In the genomic region with DNA sequence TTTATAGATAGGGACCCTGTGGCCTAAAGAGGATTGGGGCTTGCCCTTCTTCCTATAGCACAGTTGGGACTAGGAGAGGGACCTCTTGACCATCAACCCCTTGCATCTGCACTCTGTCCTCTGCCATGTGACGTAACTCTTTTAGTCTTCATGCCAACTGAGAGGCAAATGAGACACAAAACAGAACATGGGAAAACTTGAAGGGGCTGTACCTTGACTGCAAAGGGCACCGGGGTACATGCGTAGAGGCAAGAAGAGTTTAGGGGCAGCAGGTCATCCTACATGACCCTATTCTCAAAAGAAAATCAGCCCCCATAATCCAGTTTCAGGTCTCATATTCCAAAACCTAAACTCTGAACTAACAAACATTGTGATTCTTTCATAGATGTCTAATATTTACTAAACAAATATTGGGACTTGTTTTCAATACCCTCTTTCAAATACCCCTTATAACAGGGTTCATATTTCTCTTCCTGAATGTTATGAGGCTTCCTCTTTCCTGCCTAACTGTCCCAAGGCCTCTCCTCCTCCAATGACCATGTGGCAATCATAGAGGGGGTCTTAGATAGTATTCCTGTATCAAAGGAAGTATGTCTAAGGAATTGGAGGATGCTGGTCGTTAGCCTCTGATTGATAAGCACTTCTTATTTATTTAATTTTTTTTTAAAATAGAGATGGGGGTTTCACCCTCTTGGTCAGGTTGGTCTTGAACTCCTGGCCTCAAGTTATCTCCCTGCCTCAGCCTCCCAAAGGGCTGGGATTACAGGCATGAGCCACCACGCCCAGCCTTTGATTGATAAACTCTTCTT, we compare ENCODE assay signal across 22 cellular contexts. TPM values are rescaled to one million over a fixed set of nuclear protein-coding genes. Genes with fewer than 3 reads are reported as not detected.
A peak's percentile ranks its signal among the peaks of the same experiment; 100 is the strongest.
DNase-seq lines count a peak whose midpoint lies in the region; ATAC-seq, FAIRE-seq and TF ChIP-seq lines count a peak whose summit lies in the region.
"Had no signal": no experiment of that assay in that cellular context is flagged by ENCODE, and none has a peak within 500 bp of the region (broad histone marks: within the 10 kb centered on the region; RNA-seq: fewer than 3 reads in every experiment).

No MANE protein-coding gene starts in this region.

- ATAC-seq in esophagus mucosa: peak; percentile 41
- ATAC-seq in mucosa of descending colon: peak; percentile 2
- ATAC-seq in pancreas: no peak

- CTCF ChIA-PET in activated CD4-positive, alpha-beta memory T cell treated with anti-CD3 and anti-CD28 coated beads for 36 hours (lab: Charles Lee): interaction anchor here (0.6 to 3.1 kb wide), 10 partner anchors 10 to 52 kb away, joined by 3 to 24 read pairs (median 6); no protein-coding TSS in a partner anchor

- peaks cover 7% of the 10 kb centered on the region for H3K27me3 Mint-ChIP-seq in activated CD4-positive, alpha-beta memory T cell treated with anti-CD3 and anti-CD28 coated beads for 36 hours

- no peak overlapping the region for H3K4me3 Mint-ChIP-seq in activated CD4-positive, alpha-beta memory T cell treated with anti-CD3 and anti-CD28 coated beads for 36 hours
- H3K4me3 Mint-ChIP-seq: CD8-positive, alpha-beta T cell; IgD-negative memory B cell had no signal

- no peaks in the 10 kb centered on the region for H3K9me3 Mint-ChIP-seq in activated CD4-positive, alpha-beta memory T cell treated with anti-CD3 and anti-CD28 coated beads for 36 hours
- H3K9me3 Mint-ChIP-seq: CD8-positive, alpha-beta T cell had no signal

- intact Hi-C loops in mucosa of descending colon (cut with DNase I, micrococcal nuclease): loop anchor here in 1 of 2 donors (10.0 kb wide), 1 partner anchor 45 kb away; no protein-coding TSS in a partner anchor
- intact Hi-C loops in pancreas (cut with DNase I): loop anchor here in 1 of 3 donors (5.0 kb wide), 1 partner anchor 48 kb away; no protein-coding TSS in a partner anchor
- intact Hi-C loops in activated CD4-positive, alpha-beta memory T cell treated with anti-CD3 and anti-CD28 coated beads for 36 hours (cut with micrococcal nuclease): no loop called here

- FAIRE-seq in pancreas (lab: Jason Lieb, UNC): no peak
- FAIRE-seq: D721Med, GM12878, GM18507, H54 had no signal

- H3K27me3 ChIP-seq in pancreas: no peaks in the 10 kb centered on the region
- H3K27me3 ChIP-seq: BLaER1, SJSA1 had no signal

- no peak overlapping the region for H3K27ac Mint-ChIP-seq in activated CD4-positive, alpha-beta memory T cell treated with anti-CD3 and anti-CD28 coated beads for 36 hours
- H3K27ac Mint-ChIP-seq: CD8-positive, alpha-beta T cell had no signal

- WGBS in pancreas, 2 donors: 69 to 76% methylated on average over 5 of the region's 5 CpGs

- H3K36me3 Mint-ChIP-seq in activated CD4-positive, alpha-beta memory T cell treated with anti-CD3 and anti-CD28 coated beads for 36 hours: no peaks in the 10 kb centered on the region
- H3K36me3 Mint-ChIP-seq: CD8-positive, alpha-beta T cell; IgD-negative memory B cell had no signal

- peak; percentile 7 for DNase-seq in DMS53 (lab: John Stamatoyannopoulos, UW)
- no peak for DNase-seq in DMS53 treated with DMSO at 0.1 percent for 48 hours (lab: John Stamatoyannopoulos, UW; ENCODE audit: unreplicated experiment)
- DNase-seq in mucosa of descending colon: no peak
- no peak for DNase-seq in AG20443 (ENCODE audit: low spot score)
- no peak for DNase-seq in pancreas
- DNase-seq in LoVo (ENCODE audit: low spot score): no peak
- DNase-seq in activated CD4-positive, alpha-beta memory T cell treated with anti-CD3 and anti-CD28 coated beads for 36 hours: no peak
- DNase-seq: CD8-positive, alpha-beta T cell; NCI-H187; NK-92 treated with Interleukin-12 subunit alpha and Interleukin-12 subunit beta, amount 100 ng/mL, for 24 hours had no signal

- no peaks in the 10 kb centered on the region for H3K9me3 ChIP-seq in mucosa of descending colon
- H3K9me3 ChIP-seq in pancreas: no peaks in the 10 kb centered on the region
- H3K9me3 ChIP-seq: BLaER1, SJSA1 had no signal

- TF ChIP-seq CTCF in mucosa of descending colon (IDR thresholded peaks at IDR 0.05): no peak
- TF ChIP-seq CTCF in pancreas (IDR thresholded peaks at IDR 0.05): no peak

- H3K4me1 ChIP-seq in mucosa of descending colon (ENCODE audit: low read depth) (peaks cover 15% of the 10 kb centered on the region), pancreas (no peaks in the 10 kb centered on the region)
- H3K4me1 ChIP-seq: SJSA1 had no signal

- no peaks in the 10 kb centered on the region for H3K36me3 ChIP-seq in mucosa of descending colon (ENCODE audit: low read depth)
- H3K36me3 ChIP-seq in pancreas: no peaks in the 10 kb centered on the region
- H3K36me3 ChIP-seq: BLaER1, SJSA1 had no signal

- POLR2A ChIA-PET in activated CD4-positive, alpha-beta memory T cell treated with anti-CD3 and anti-CD28 coated beads for 36 hours (lab: Charles Lee): no interaction called here

- no peaks in the 10 kb centered on the region for H3K4me1 Mint-ChIP-seq in activated CD4-positive, alpha-beta memory T cell treated with anti-CD3 and anti-CD28 coated beads for 36 hours (ENCODE audit: low read depth)

- H3K4me3 ChIP-seq in mucosa of descending colon (no peak overlapping the region), pancreas (no peak overlapping the region)
- H3K4me3 ChIP-seq: BLaER1, GM12878, SJSA1 had no signal

- no peak overlapping the region for H3K27ac ChIP-seq in pancreas
- H3K27ac ChIP-seq: 22Rv1, BLaER1, SJSA1 had no signal

RNA-seq across cellular contexts. Expression of gene ACKR2, which starts 20.6 kb away (rescaled TPM):
- total RNA-seq in esophagus mucosa (1.1 TPM), mucosa of descending colon (10 to 100 TPM in 2 of 3 donors, 1 to 10 TPM in 1; 4.7 to 13.1 (median 10.4) TPM), pancreas (1 to 10 TPM in 2 of 6 donors, under 1 TPM in 4; 0.37 to 1.7 (median 0.86) TPM)
- polyA plus RNA-seq in pancreas: under 1 TPM; 0.09 to 0.80 TPM
- under 1 TPM; 0.44 to 0.74 TPM for total RNA-seq in activated CD4-positive, alpha-beta memory T cell treated with anti-CD3 and anti-CD28 coated beads for 36 hours
- total RNA-seq: HT-29, SJSA1 had no signal
- polyA plus RNA-seq: IgD-negative memory B cell had no signal

RNA-seq across cellular contexts. Expression of gene HIGD1A, which starts 25.5 kb away (rescaled TPM):
- total RNA-seq in esophagus mucosa (114 TPM), mucosa of descending colon (100 to 1,000 TPM; 174 to 468 (median 368) TPM), pancreas (10 to 100 TPM; 14.6 to 34.9 (median 27.3) TPM)
- 10 to 100 TPM; 32.4 to 56.6 TPM for polyA plus RNA-seq in pancreas
- 10 to 100 TPM; 63.7 to 68.4 TPM for total RNA-seq in activated CD4-positive, alpha-beta memory T cell treated with anti-CD3 and anti-CD28 coated beads for 36 hours

RNA-seq across cellular contexts. Expression of gene CYP8B1, which starts 45.8 kb away (rescaled TPM):
- total RNA-seq in esophagus mucosa: not detected
- not detected for total RNA-seq in mucosa of descending colon
- under 1 TPM in 1 of 6 donors, not detected in 5; 0.22 TPM for total RNA-seq in pancreas
- not detected for polyA plus RNA-seq in pancreas
- not detected for total RNA-seq in activated CD4-positive, alpha-beta memory T cell treated with anti-CD3 and anti-CD28 coated beads for 36 hours
- total RNA-seq: CD8-positive, alpha-beta T cell; HT-29; LHCN-M2; SJSA1 had no signal
- polyA plus RNA-seq: AG04450, GM12878, IgD-negative memory B cell had no signal

RNA-seq across cellular contexts. Expression of gene CCDC13, which starts 56.8 kb away (rescaled TPM):
- not detected for total RNA-seq in esophagus mucosa
- total RNA-seq in mucosa of descending colon: 1 to 10 TPM; 2.2 to 3.3 (median 3.0) TPM
- total RNA-seq in pancreas: 1 to 10 TPM in 1 of 6 donors, under 1 TPM in 5; 0.18 to 1.0 (median 0.69) TPM
- polyA plus RNA-seq in pancreas: 1 to 10 TPM in 1 of 2 donors, under 1 TPM in 1; 0.65 to 1.3 TPM
- total RNA-seq in activated CD4-positive, alpha-beta memory T cell treated with anti-CD3 and anti-CD28 coated beads for 36 hours: under 1 TPM in 1 of 2 experiments, not detected in 1; 0.76 TPM
- total RNA-seq: HT-29 had no signal

Comparison
In these comparisons a context has a peak if more than half of its experiments do, and no peak if none do; other contexts are left out.
1. ATAC-seq: peak in esophagus mucosa (single experiment) and mucosa of descending colon (single experiment); none in pancreas (0 of 4).